ENCODE assay signal across 20 cellular contexts in genomic region chr17:76420356-76421053, GRCh38. TPM values are rescaled to one million over a fixed set of nuclear protein-coding genes. Genes with fewer than 3 reads are reported as not detected.
DNase-seq lines count a peak whose midpoint lies in the region; ATAC-seq, FAIRE-seq and TF ChIP-seq lines count a peak whose summit lies in the region.
"Had no signal": no experiment of that assay in that cellular context is flagged by ENCODE, and none has a peak within 500 bp of the region (broad histone marks: within the 10 kb centered on the region; RNA-seq: fewer than 3 reads in every experiment).

No MANE protein-coding gene starts in this region.

- H3K9me3 Mint-ChIP-seq in activated B cell treated with CpG ODN at 0.5 μM for 24 hours: no peaks in the 10 kb centered on the region

- H2AFZ ChIP-seq in mammary epithelial cell (ENCODE audit: low read depth, low read length): no peak overlapping the region

- 81% methylated on average over 10 of the region's 10 CpGs for WGBS in suprapubic skin
- WGBS in mammary epithelial cell (ENCODE audit: low coverage, missing lambda C conversion rate): 88% methylated on average over 10 of the region's 10 CpGs

- no peak for TF ChIP-seq EP300 in suprapubic skin (IDR thresholded peaks at IDR 0.05)

- no peak overlapping the region for H3K4me3 Mint-ChIP-seq in activated B cell treated with CpG ODN at 0.5 μM for 24 hours

- peak overlapping the region; percentile 30 for H3K27ac Mint-ChIP-seq in activated B cell treated with CpG ODN at 0.5 μM for 24 hours

- H3K4me3 ChIP-seq in AG04450 (ENCODE audit: low read depth, low read length) (no peak overlapping the region), right atrium auricular region (no peak overlapping the region), suprapubic skin (no peak overlapping the region), mammary epithelial cell (replicated peaks in 1 of 3; ENCODE audit: insufficient read depth in 1 of 3, low read depth in 2 of 3, low read length in 3 of 3) (no peak overlapping the region)
- H3K4me3 ChIP-seq: SJSA1 had no signal

- H3K27me3 Mint-ChIP-seq in activated B cell treated with CpG ODN at 0.5 μM for 24 hours: no peaks in the 10 kb centered on the region

- ATAC-seq in activated B cell treated with CpG ODN at 0.5 μM for 24 hours (ENCODE audit: low read depth): no peak

- H3K4me2 ChIP-seq in mammary epithelial cell (ENCODE audit: insufficient read depth, low read depth, low read length): no peak overlapping the region

- no peak overlapping the region for H3K9ac ChIP-seq in mammary epithelial cell (ENCODE audit: insufficient read depth, low read length)

- H3K36me3 Mint-ChIP-seq in activated B cell treated with CpG ODN at 0.5 μM for 24 hours (ENCODE audit: low read depth): peaks cover 14% of the 10 kb centered on the region

- intact Hi-C loops in activated B cell treated with CpG ODN at 0.5 μM for 24 hours (cut with micrococcal nuclease) (no loop called here), mammary epithelial cell (cut with micrococcal nuclease) (no loop called here)

- H3K27ac ChIP-seq in AG04450 (ENCODE audit: low read depth, low read length) (peak overlapping the region; percentile 21), right atrium auricular region (peak overlapping the region; percentile 67 to 77), suprapubic skin (no peak overlapping the region), mammary epithelial cell (ENCODE audit: insufficient read depth, low read depth, low read length) (no peak overlapping the region)
- H3K27ac ChIP-seq: SJSA1 had no signal

- dilution Hi-C loops in mammary epithelial cell (cut with HindIII; ENCODE audit: low sequenced_read_pairs): no loop called here

- POLR2A ChIA-PET in AG04450 (lab: Yijun Ruan, JAX) (no interaction called here), activated B cell treated with CpG ODN at 0.5 μM for 24 hours (lab: Charles Lee) (no interaction called here)

- DNase-seq in AG04450 (ENCODE audit: low read depth, low spot score) (no peak), GM12891 (ENCODE audit: insufficient read length, low spot score) (no peak), activated B cell treated with CpG ODN at 0.5 μM for 24 hours (no peak), right atrium auricular region (ENCODE audit: low spot score) (no peak), suprapubic skin (ENCODE audit: low spot score in 2 of 2) (no peak), mammary epithelial cell (no peak), NCI-H446 treated with DMSO at 0.1 percent for 48 hours (lab: John Stamatoyannopoulos, UW) (no peak)
- no peak for DNase-seq in activated naive CD4-positive, alpha-beta T cell treated with Interleukin-2 at 50 U/mL for 16 hours
- DNase-seq: activated CD4-positive, alpha-beta T cell treated with anti-CD3 and anti-CD28 coated beads for 48 hours; activated CD8-positive, alpha-beta memory T cell treated with anti-CD3 and anti-CD28 coated beads, Interleukin-2, amount 50 U/mL, for 48 hours; activated naive CD4-positive, alpha-beta T cell treated with anti-CD3 and anti-CD28 coated beads, Interleukin-2, amount 50 U/mL, for 16 hours; Calu3; effector memory CD4-positive, alpha-beta T cell; GDM1; NCI-H187; T-helper 9 cell had no signal

- no peaks in the 10 kb centered on the region; the same call in 1 of the 2 replicates for H3K9me3 ChIP-seq in AG04450 (ENCODE audit: control insufficient read depth, insufficient read depth, low read length)
- H3K9me3 ChIP-seq in right atrium auricular region: no peaks in the 10 kb centered on the region
- no peaks in the 10 kb centered on the region for H3K9me3 ChIP-seq in suprapubic skin
- H3K9me3 ChIP-seq in mammary epithelial cell (replicated peaks; ENCODE audit: insufficient read depth, low read length): no peaks in the 10 kb centered on the region
- H3K9me3 ChIP-seq: SJSA1 had no signal

- CTCF ChIA-PET in AG04450 (lab: Charles Lee) (interaction anchor here (1.8 kb wide), 1 partner anchor 23 kb away, joined by 6 read pairs; no protein-coding TSS in a partner anchor), activated B cell treated with CpG ODN at 0.5 μM for 24 hours (lab: Charles Lee) (no interaction called here), mammary epithelial cell (lab: Charles Lee; ENCODE audit: low non-redundant PET) (no interaction called here)

- peak; percentile 65 for FAIRE-seq in GM12891 (lab: Jason Lieb, UNC)

- H3K36me3 ChIP-seq in right atrium auricular region (no peaks in the 10 kb centered on the region), suprapubic skin (no peaks in the 10 kb centered on the region), mammary epithelial cell (ENCODE audit: insufficient read depth, low read length) (no peaks in the 10 kb centered on the region)

- no peak for TF ChIP-seq CTCF in AG04450 (IDR thresholded peaks at IDR 0.05; ENCODE audit: low read depth, low read length)
- no peak for TF ChIP-seq CTCF in activated B cell treated with CpG ODN at 0.5 μM for 24 hours (IDR thresholded peaks at IDR 0.05)
- no peak for TF ChIP-seq CTCF in right atrium auricular region (IDR thresholded peaks at IDR 0.05)
- TF ChIP-seq CTCF in suprapubic skin (IDR thresholded peaks at IDR 0.05): no peak
- TF ChIP-seq CTCF in mammary epithelial cell (conservative IDR thresholded peaks at IDR 0.05 in 1 of 2, IDR thresholded peaks at IDR 0.05 in 1 of 2; ENCODE audit: extremely low read depth in 1 of 2, insufficient read depth in 1 of 2, low read depth in 1 of 2, low read length in 2 of 2): no peak

- TF ChIP-seq POLR2A in GM12891 (IDR thresholded peaks at IDR 0.05; ENCODE audit: low read depth, low read length): no peak
- TF ChIP-seq POLR2A in suprapubic skin (IDR thresholded peaks at IDR 0.05): no peak

- BruUV-seq in mammary epithelial cell (replicated peaks; lab: Mats Ljungman, UMichigan): no TSS peak

- peaks cover 0 to 47% of the 10 kb centered on the region in 2 donors for H3K4me1 ChIP-seq in right atrium auricular region
- H3K4me1 ChIP-seq in suprapubic skin: peaks cover 4% of the 10 kb centered on the region
- H3K4me1 ChIP-seq in mammary epithelial cell (ENCODE audit: insufficient read depth, low read length): no peaks in the 10 kb centered on the region

- in situ Hi-C loops in mammary epithelial cell (cut with MboI; ENCODE audit: low sequenced_read_pairs in 2 of 2): no loop called here

- H4K20me1 ChIP-seq in mammary epithelial cell (ENCODE audit: insufficient read depth, low read length): no peaks in the 10 kb centered on the region

- H3K27me3 ChIP-seq in AG04450 (ENCODE audit: control insufficient read depth, insufficient read depth, low read length) (no peaks in the 10 kb centered on the region), right atrium auricular region (no peaks in the 10 kb centered on the region), suprapubic skin (no peaks in the 10 kb centered on the region), mammary epithelial cell (ENCODE audit: insufficient read depth, low read length) (no peaks in the 10 kb centered on the region)
- H3K27me3 ChIP-seq: SJSA1 had no signal

- H3K79me2 ChIP-seq in mammary epithelial cell (ENCODE audit: insufficient read depth, low read length): peaks cover 77% of the 10 kb centered on the region

- peaks cover 68% of the 10 kb centered on the region for H3K4me1 Mint-ChIP-seq in activated B cell treated with CpG ODN at 0.5 μM for 24 hours

TF ChIP-seq in GM12891, 5 proteins besides CTCF, POLR2A, EP300 and RAD21:
- TF ChIP-seq TAF1 (IDR thresholded peaks at IDR 0.05; ENCODE audit: low read depth, low read length) (no peak), PAX5 (IDR thresholded peaks at IDR 0.05; ENCODE audit: insufficient read depth, low read length, severe bottlenecking) (no peak), SPI1 (IDR thresholded peaks at IDR 0.05; ENCODE audit: low read depth, low read length) (no peak), POU2F2 (IDR thresholded peaks at IDR 0.05; ENCODE audit: low read depth, low read length) (no peak), POLR2AphosphoS5 (IDR thresholded peaks at IDR 0.05; ENCODE audit: low read depth, low read length) (no peak)

RNA-seq across cellular contexts. Expression of gene UBE2O, which starts 32.4 kb away (rescaled TPM):
- polyA plus RNA-seq in AG04450 (2011; rRNA removed) (14.2 and 14.5 TPM in 2 replicates), mammary epithelial cell (14.9 TPM)
- 58.9 and 64.2 TPM in 2 replicates for polyA minus RNA-seq in AG04450 (2011; rRNA and poly(A)+ RNA removed)
- polyA plus RNA-seq in GM12891 (2012; ENCODE audit: low read depth, missing spikeins): 14.6 TPM
- total RNA-seq in activated B cell treated with CpG ODN at 0.5 μM for 24 hours (39.0 and 40.3 TPM in 2 replicates), right atrium auricular region (10 to 100 TPM; 19.5 to 21.8 TPM), suprapubic skin (10 to 100 TPM; 31.3 to 42.0 (median 37.7) TPM), mammary epithelial cell (10 to 100 TPM; 20.8 to 21.3 TPM)
- 102 TPM for polyA minus RNA-seq in mammary epithelial cell

RNA-seq across cellular contexts. Expression of gene SPHK1, which starts 36.1 kb away (rescaled TPM):
- polyA plus RNA-seq in AG04450 (2011; rRNA removed) (11.6 and 16.2 TPM in 2 replicates), mammary epithelial cell (121 TPM)
- polyA minus RNA-seq in AG04450 (2011; rRNA and poly(A)+ RNA removed): 4.8 and 6.7 TPM in 2 replicates
- polyA plus RNA-seq in GM12891 (2012; ENCODE audit: low read depth, missing spikeins): 0.27 TPM
- total RNA-seq in activated B cell treated with CpG ODN at 0.5 μM for 24 hours (1.1 and 1.3 TPM in 2 replicates), right atrium auricular region (10 to 100 TPM in 1 of 2 donors, 1 to 10 TPM in 1; 6.4 to 16.8 TPM), suprapubic skin (10 to 100 TPM; 10.5 to 17.9 (median 12.5) TPM), mammary epithelial cell (100 to 1,000 TPM; 150 to 240 TPM)
- 50.6 TPM for polyA minus RNA-seq in mammary epithelial cell

RNA-seq across cellular contexts. Expression of gene AANAT, which starts 46.9 kb away (rescaled TPM):
- 0.12 TPM in 1 of 2 replicates, not detected in the other for polyA plus RNA-seq in AG04450 (2011; rRNA removed)
- polyA minus RNA-seq in AG04450 (2011; rRNA and poly(A)+ RNA removed): not detected in 2 replicates
- polyA plus RNA-seq in GM12891 (2012; ENCODE audit: low read depth, missing spikeins): 0.13 TPM
- total RNA-seq in activated B cell treated with CpG ODN at 0.5 μM for 24 hours: 0.55 TPM in 1 of 2 replicates, not detected in the other
- total RNA-seq in right atrium auricular region: not detected
- total RNA-seq in suprapubic skin: not detected
- not detected for total RNA-seq in mammary epithelial cell
- 0.16 TPM for polyA plus RNA-seq in mammary epithelial cell
- polyA minus RNA-seq in mammary epithelial cell: not detected
- total RNA-seq: Calu3, H4, liver, M059J, SJSA1 had no signal
- polyA plus RNA-seq: liver had no signal

Comparison
In these comparisons a context has a peak if more than half of its experiments do, and no peak if none do; other contexts are left out.
1. H3K27ac ChIP-seq: peak in AG04450 (single experiment) and right atrium auricular region (2 of 2); none in suprapubic skin (single experiment) and mammary epithelial cell (single experiment).
2. RNA of gene SPHK1, which starts 36.1 kb away (total RNA-seq): 150 to 240 TPM in mammary epithelial cell; 6.4 to 16.8 TPM in right atrium auricular region, 10.5 to 17.9 TPM in suprapubic skin and 1.1 to 1.3 TPM in activated B cell treated with CpG ODN at 0.5 μM for 24 hours; every median in the first group is over 4 times any median in the second.